Comparison of ENCODE assay signal across 9 cellular contexts in genomic region chr22:30206964-30207363, GRCh38. TPM values are rescaled to one million over a fixed set of nuclear protein-coding genes. Genes with fewer than 3 reads are reported as not detected.
DNase-seq lines count a peak whose midpoint lies in the region; ATAC-seq and TF ChIP-seq lines count a peak whose summit lies in the region.
"Had no signal": no experiment of that assay in that cellular context is flagged by ENCODE, and none has a peak within 500 bp of the region (broad histone marks: within the 10 kb centered on the region; RNA-seq: fewer than 3 reads in every experiment).

No MANE protein-coding gene starts in this region.

- POLR2A ChIA-PET in PC-9 (lab: Charles Lee; ENCODE audit: unreplicated experiment): interaction anchor here (0.7 to 1.0 kb wide), 3 partner anchors 10 to 91 kb away, joined by 3 to 13 read pairs (median 6); no protein-coding TSS in a partner anchor

- H3K4me3 Mint-ChIP-seq in Calu3 (ENCODE audit: low read depth, unreplicated experiment): peak overlapping the region; percentile 33
- H3K4me3 Mint-ChIP-seq in stimulated activated effector memory CD8-positive, alpha-beta T cell treated with anti-CD3 and anti-CD28 coated beads, Interleukin-12 subunit alpha, Interleukin-12 subunit beta, amount 100 ng/mL, for 72 hours: no peak overlapping the region
- H3K4me3 Mint-ChIP-seq: IgD-negative memory B cell had no signal

- peak overlapping the region; percentile 98 for H3K27ac ChIP-seq in PC-9

- no peaks in the 10 kb centered on the region for H3K36me3 ChIP-seq in PC-9 (ENCODE audit: low read depth)

- H3K36me3 Mint-ChIP-seq in Calu3 (ENCODE audit: insufficient read depth, unreplicated experiment): peaks cover 67% of the 10 kb centered on the region
- no peaks in the 10 kb centered on the region for H3K36me3 Mint-ChIP-seq in stimulated activated effector memory CD8-positive, alpha-beta T cell treated with anti-CD3 and anti-CD28 coated beads, Interleukin-12 subunit alpha, Interleukin-12 subunit beta, amount 100 ng/mL, for 72 hours

- H3K4me1 Mint-ChIP-seq in Calu3 (ENCODE audit: low read depth, unreplicated experiment): peaks cover 82% of the 10 kb centered on the region
- H3K4me1 Mint-ChIP-seq in stimulated activated effector memory CD8-positive, alpha-beta T cell treated with anti-CD3 and anti-CD28 coated beads, Interleukin-12 subunit alpha, Interleukin-12 subunit beta, amount 100 ng/mL, for 72 hours: no peaks in the 10 kb centered on the region

- BruUV-seq in Calu3 (replicated peaks; lab: Mats Ljungman, UMichigan): no TSS peak
- BruUV-seq in PC-9 (replicated peaks; lab: Mats Ljungman, UMichigan): no TSS peak

- H3K9me3 ChIP-seq in PC-9 (ENCODE audit: insufficient read depth, low read depth): 0 out of 2 replicates have a peak, but pooled peaks cover 2% of the 10 kb centered on the region

- H3K9me2 ChIP-seq in PC-9 (ENCODE audit: insufficient read depth): no peaks in the 10 kb centered on the region

- TF ChIP-seq CTCF in Calu3 (IDR thresholded peaks at IDR 0.05; ENCODE audit: unreplicated experiment) (no peak), PC-9 (conservative IDR thresholded peaks at IDR 0.05) (no peak), fibroblast of mammary gland (conservative IDR thresholded peaks at IDR 0.05; ENCODE audit: control insufficient read depth, insufficient read depth, low read depth, low read length) (no peak)

- H3K4me3 ChIP-seq in PC-9: no peak overlapping the region
- no peak overlapping the region for H3K4me3 ChIP-seq in fibroblast of mammary gland (ENCODE audit: control insufficient read depth, low read depth, low read length)

- no peak for ATAC-seq in HG03045 (IDR thresholded peaks at IDR 0.05; ENCODE audit: unreplicated experiment)
- ATAC-seq in stimulated activated effector memory CD8-positive, alpha-beta T cell treated with anti-CD3 and anti-CD28 coated beads, Interleukin-12 subunit alpha, Interleukin-12 subunit beta, amount 100 ng/mL, for 72 hours: no peak

- no peaks in the 10 kb centered on the region for H3K9me3 Mint-ChIP-seq in Calu3 (ENCODE audit: low read depth, unreplicated experiment)
- H3K9me3 Mint-ChIP-seq in stimulated activated effector memory CD8-positive, alpha-beta T cell treated with anti-CD3 and anti-CD28 coated beads, Interleukin-12 subunit alpha, Interleukin-12 subunit beta, amount 100 ng/mL, for 72 hours: no peaks in the 10 kb centered on the region
- H3K9me3 Mint-ChIP-seq: IgD-negative memory B cell had no signal

- H3K4me1 ChIP-seq in PC-9 (replicated peaks; ENCODE audit: insufficient read depth): peaks cover 97% of the 10 kb centered on the region

- peaks cover 92% of the 10 kb centered on the region for H3F3A ChIP-seq in PC-9 (ENCODE audit: insufficient read depth, low read depth)

- H3K27me3 Mint-ChIP-seq in Calu3 (ENCODE audit: unreplicated experiment): no peaks in the 10 kb centered on the region

- CTCF ChIA-PET in Calu3 (lab: Charles Lee): interaction anchor here (0.5 to 1.5 kb wide), 3 partner anchors 11 to 44 kb away, joined by 3 to 6 read pairs (median 3); no protein-coding TSS in a partner anchor
- CTCF ChIA-PET in PC-9 (lab: Charles Lee): interaction anchor here (0.7 kb wide), 1 partner anchor 16 kb away, joined by 15 read pairs; no protein-coding TSS in a partner anchor

- H4K20me1 ChIP-seq in PC-9 (ENCODE audit: insufficient read depth): no peaks in the 10 kb centered on the region

- DNase-seq in Calu3: peak; percentile 92
- DNase-seq in PC-9: peak; percentile 87 to 99
- peak; percentile 96 for DNase-seq in fibroblast of mammary gland (ENCODE audit: low read depth)
- peak; percentile 91 for DNase-seq in posterior vena cava (ENCODE audit: low spot score)
- no peak for DNase-seq in NCI-H2196 (lab: John Stamatoyannopoulos, UW; ENCODE audit: unreplicated experiment)
- no peak for DNase-seq in NCI-H1694 (lab: John Stamatoyannopoulos, UW)
- DNase-seq in stimulated activated effector memory CD8-positive, alpha-beta T cell treated with anti-CD3 and anti-CD28 coated beads, Interleukin-12 subunit alpha, Interleukin-12 subunit beta, amount 100 ng/mL, for 72 hours (ENCODE audit: low spot score in 2 of 2): no peak

- peaks cover 17% of the 10 kb centered on the region; the same call in 1 of the 2 replicates for H3K79me2 ChIP-seq in PC-9 (ENCODE audit: low read depth)

- no peaks in the 10 kb centered on the region for H3K27me3 ChIP-seq in PC-9 (ENCODE audit: insufficient read depth, low read depth)

- intact Hi-C loops in Calu3 (cut with micrococcal nuclease; ENCODE audit: unreplicated experiment): no loop called here
- intact Hi-C loops in PC-9 (cut with micrococcal nuclease; ENCODE audit: unreplicated experiment): loop anchor here (1.0 to 5.0 kb wide), 2 partner anchors 11 to 585 kb away; no protein-coding TSS in a partner anchor
- intact Hi-C loops in posterior vena cava (cut with DNase I): no loop called here

- peak overlapping the region; percentile 70 for H3K4me2 ChIP-seq in PC-9

- peak overlapping the region; percentile 99 for H3K27ac Mint-ChIP-seq in Calu3 (ENCODE audit: unreplicated experiment)
- no peak overlapping the region for H3K27ac Mint-ChIP-seq in stimulated activated effector memory CD8-positive, alpha-beta T cell treated with anti-CD3 and anti-CD28 coated beads, Interleukin-12 subunit alpha, Interleukin-12 subunit beta, amount 100 ng/mL, for 72 hours
- H3K27ac Mint-ChIP-seq: IgD-negative memory B cell had no signal

- H2AFZ ChIP-seq in PC-9: no peak overlapping the region

RNA-seq across cellular contexts. Expression of gene LIF, which starts 39.6 kb away (rescaled TPM):
- 202 and 260 TPM in 2 replicates for total RNA-seq in Calu3 (2022)
- total RNA-seq in PC-9 (2021): 17.2 and 17.4 TPM in 2 replicates
- 1 to 10 TPM; 2.6 to 8.1 TPM for total RNA-seq in posterior vena cava

RNA-seq across cellular contexts. Expression of gene OSM, which starts 59.7 kb away (rescaled TPM):
- total RNA-seq in Calu3 (2022): not detected in 2 replicates
- not detected in 2 replicates for total RNA-seq in PC-9 (2021)
- total RNA-seq in posterior vena cava: 1 to 10 TPM; 1.0 to 2.0 TPM

Comparison
In these comparisons a context has a peak if more than half of its experiments do, and no peak if none do; other contexts are left out.
1. DNase-seq: peak in Calu3 (single experiment), PC-9 (2 of 2), fibroblast of mammary gland (single experiment) and posterior vena cava (single experiment); none in NCI-H2196 (single experiment), NCI-H1694 (single experiment) and stimulated activated effector memory CD8-positive, alpha-beta T cell treated with anti-CD3 and anti-CD28 coated beads, Interleukin-12 subunit alpha, Interleukin-12 subunit beta, amount 100 ng/mL, for 72 hours (0 of 2).
2. RNA of gene LIF, which starts 39.6 kb away (total RNA-seq): 202 to 260 TPM in Calu3; 17.2 to 17.4 TPM in PC-9 and 2.6 to 8.1 TPM in posterior vena cava; every median in the first group is over 10 times any median in the second.